1 cellular context compared by ENCODE assay signal in genomic region chr22:19151329-19152191, GRCh38.
A peak's percentile ranks its signal among the peaks of the same experiment; 100 is the strongest.
TF ChIP-seq lines count a peak whose summit lies in the region.

No MANE protein-coding gene starts in this region.

TF ChIP-seq in endothelial cell of umbilical vein, 7 proteins besides CTCF, POLR2A, EP300 and RAD21:
- peak; percentile 34 for TF ChIP-seq EZH2 (IDR thresholded peaks at IDR 0.05; ENCODE audit: borderline replicate concordance, low read depth, low read length, severe bottlenecking)
- TF ChIP-seq MYC (IDR thresholded peaks at IDR 0.05; ENCODE audit: low read depth, low read length) = no peak
